Comparison of ENCODE assay signal across 8 cellular contexts in genomic region chr2:29196792-29197788, GRCh38.
DNase-seq lines count a peak whose midpoint lies in the region; ATAC-seq and TF ChIP-seq lines count a peak whose summit lies in the region.

No MANE protein-coding gene starts in this region.

- H3K27me3 ChIP-seq in adipocyte (replicated peaks; ENCODE audit: control insufficient read depth, insufficient read depth, low read length) (no peaks in the 10 kb centered on the region), right atrium auricular region (no peaks in the 10 kb centered on the region), gastrocnemius medialis (no peaks in the 10 kb centered on the region)

- intact Hi-C loops in gastrocnemius medialis (cut with DNase I; ENCODE audit: low total_unique reads) = loop anchor here (1.0 to 5.0 kb wide), 3 partner anchors 35 to 376 kb away; no protein-coding TSS in a partner anchor

- ATAC-seq in gastrocnemius medialis (peak; percentile 78), GM21526 (IDR thresholded peaks at IDR 0.05; ENCODE audit: low FRiP score, unreplicated experiment) (no peak)

- H3K9me3 ChIP-seq in adipocyte (ENCODE audit: control insufficient read depth, low read length) (no peaks in the 10 kb centered on the region), right atrium auricular region (no peaks in the 10 kb centered on the region), gastrocnemius medialis (no peaks in the 10 kb centered on the region)

- no peak overlapping the region for H3K9ac ChIP-seq in adipocyte (ENCODE audit: low read length)

- peak; percentile 53 to 85 for TF ChIP-seq CTCF in right atrium auricular region (IDR thresholded peaks at IDR 0.05)
- peak; percentile 71 to 85 (median 80) for TF ChIP-seq CTCF in gastrocnemius medialis (IDR thresholded peaks at IDR 0.05 in 4 of 5, conservative IDR thresholded peaks at IDR 0.05 in 1 of 5)

- H3K4me1 ChIP-seq in adipocyte (ENCODE audit: control insufficient read depth, insufficient read depth, low read length) (no peaks in the 10 kb centered on the region), right atrium auricular region (no peaks in the 10 kb centered on the region), gastrocnemius medialis (no peaks in the 10 kb centered on the region)

- DNase-seq in ACHN = peak; percentile 63
- peak; percentile 57 for DNase-seq in GM19238 (ENCODE audit: insufficient read length, low spot score)
- DNase-seq in NCI-H1092 (lab: John Stamatoyannopoulos, UW) = peak; percentile 26
- peak; percentile 22 to 62 for DNase-seq in SW 1271 (lab: John Stamatoyannopoulos, UW)
- DNase-seq in adipocyte (ENCODE audit: low read depth) = peak; percentile 68
- no peak for DNase-seq in right atrium auricular region (ENCODE audit: low spot score)
- DNase-seq in gastrocnemius medialis = peak; percentile 45 to 55

- in situ Hi-C loops in ACHN (cut with HindIII; ENCODE audit: low pct_ligation_motif_present, low pct_unique_long_range_greater_than_20kb, low sequenced_read_pairs) (loop anchor here (10.0 kb wide), 1 partner anchor 242 kb away; no protein-coding TSS in a partner anchor), gastrocnemius medialis (cut with MboI; ENCODE audit: low sequenced_read_pairs in 4 of 4) (loop anchor here (5.0 to 25.0 kb wide), 3 partner anchors 232 to 385 kb away; partner anchors contain the start of gene SPDYA (in 3 of the 4))

- H3K36me3 ChIP-seq in adipocyte (ENCODE audit: control insufficient read depth, insufficient read depth, low read length, severe bottlenecking) = peaks cover 4% of the 10 kb centered on the region
- peaks cover under 1% of the 10 kb centered on the region for H3K36me3 ChIP-seq in right atrium auricular region
- no peaks in the 10 kb centered on the region for H3K36me3 ChIP-seq in gastrocnemius medialis

- H3K27ac ChIP-seq in right atrium auricular region (no peak overlapping the region), gastrocnemius medialis (no peak overlapping the region)

- no peak for TF ChIP-seq POLR2A in gastrocnemius medialis (IDR thresholded peaks at IDR 0.05)

- H3K4me3 ChIP-seq in adipocyte (ENCODE audit: low read length) = no peak overlapping the region
- no peak overlapping the region for H3K4me3 ChIP-seq in right atrium auricular region
- H3K4me3 ChIP-seq in gastrocnemius medialis = no peak overlapping the region
